1 cellular context compared by ENCODE assay signal in genomic region chr14:69101331-69101826, GRCh38.
TF ChIP-seq lines count a peak whose summit lies in the region.

No MANE protein-coding gene starts in this region.

TF ChIP-seq in K562, 482 proteins besides CTCF, POLR2A, EP300 and RAD21 (continued from another document and continues in another):
- TF ChIP-seq, protein P1, sequence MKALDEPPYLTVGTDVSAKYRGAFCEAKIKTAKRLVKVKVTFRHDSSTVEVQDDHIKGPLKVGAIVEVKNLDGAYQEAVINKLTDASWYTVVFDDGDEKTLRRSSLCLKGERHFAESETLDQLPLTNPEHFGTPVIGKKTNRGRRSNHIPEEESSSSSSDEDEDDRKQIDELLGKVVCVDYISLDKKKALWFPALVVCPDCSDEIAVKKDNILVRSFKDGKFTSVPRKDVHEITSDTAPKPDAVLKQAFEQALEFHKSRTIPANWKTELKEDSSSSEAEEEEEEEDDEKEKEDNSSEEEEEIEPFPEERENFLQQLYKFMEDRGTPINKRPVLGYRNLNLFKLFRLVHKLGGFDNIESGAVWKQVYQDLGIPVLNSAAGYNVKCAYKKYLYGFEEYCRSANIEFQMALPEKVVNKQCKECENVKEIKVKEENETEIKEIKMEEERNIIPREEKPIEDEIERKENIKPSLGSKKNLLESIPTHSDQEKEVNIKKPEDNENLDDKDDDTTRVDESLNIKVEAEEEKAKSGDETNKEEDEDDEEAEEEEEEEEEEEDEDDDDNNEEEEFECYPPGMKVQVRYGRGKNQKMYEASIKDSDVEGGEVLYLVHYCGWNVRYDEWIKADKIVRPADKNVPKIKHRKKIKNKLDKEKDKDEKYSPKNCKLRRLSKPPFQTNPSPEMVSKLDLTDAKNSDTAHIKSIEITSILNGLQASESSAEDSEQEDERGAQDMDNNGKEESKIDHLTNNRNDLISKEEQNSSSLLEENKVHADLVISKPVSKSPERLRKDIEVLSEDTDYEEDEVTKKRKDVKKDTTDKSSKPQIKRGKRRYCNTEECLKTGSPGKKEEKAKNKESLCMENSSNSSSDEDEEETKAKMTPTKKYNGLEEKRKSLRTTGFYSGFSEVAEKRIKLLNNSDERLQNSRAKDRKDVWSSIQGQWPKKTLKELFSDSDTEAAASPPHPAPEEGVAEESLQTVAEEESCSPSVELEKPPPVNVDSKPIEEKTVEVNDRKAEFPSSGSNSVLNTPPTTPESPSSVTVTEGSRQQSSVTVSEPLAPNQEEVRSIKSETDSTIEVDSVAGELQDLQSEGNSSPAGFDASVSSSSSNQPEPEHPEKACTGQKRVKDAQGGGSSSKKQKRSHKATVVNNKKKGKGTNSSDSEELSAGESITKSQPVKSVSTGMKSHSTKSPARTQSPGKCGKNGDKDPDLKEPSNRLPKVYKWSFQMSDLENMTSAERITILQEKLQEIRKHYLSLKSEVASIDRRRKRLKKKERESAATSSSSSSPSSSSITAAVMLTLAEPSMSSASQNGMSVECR (CRISPR knock-in tag; IDR thresholded peaks at IDR 0.05), result no peak
- no peak for TF ChIP-seq POLR2G (IDR thresholded peaks at IDR 0.05; ENCODE audit: low read depth, low read length)
- TF ChIP-seq IFI16 (CRISPR knock-in tag; IDR thresholded peaks at IDR 0.05), result no peak
- no peak for TF ChIP-seq MTF1 (CRISPR knock-in tag; IDR thresholded peaks at IDR 0.05; ENCODE audit: borderline replicate concordance)
- 0 out of 2 replicates have a peak, but pooled peaks have one; percentile 52 for TF ChIP-seq JUN (IDR thresholded peaks at IDR 0.05; ENCODE audit: borderline replicate concordance, low read depth, low read length)
- TF ChIP-seq JUN (CRISPR knock-in tag; IDR thresholded peaks at IDR 0.05; ENCODE audit: borderline replicate concordance), result no peak
- TF ChIP-seq, protein P2, sequence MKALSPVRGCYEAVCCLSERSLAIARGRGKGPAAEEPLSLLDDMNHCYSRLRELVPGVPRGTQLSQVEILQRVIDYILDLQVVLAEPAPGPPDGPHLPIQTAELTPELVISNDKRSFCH (CRISPR knock-in tag; IDR thresholded peaks at IDR 0.05), result no peak
- TF ChIP-seq, protein P2 (tag; IDR thresholded peaks at IDR 0.05), result no peak
- TF ChIP-seq BRD4 (IDR thresholded peaks at IDR 0.05), result no peak
- TF ChIP-seq, protein P3, sequence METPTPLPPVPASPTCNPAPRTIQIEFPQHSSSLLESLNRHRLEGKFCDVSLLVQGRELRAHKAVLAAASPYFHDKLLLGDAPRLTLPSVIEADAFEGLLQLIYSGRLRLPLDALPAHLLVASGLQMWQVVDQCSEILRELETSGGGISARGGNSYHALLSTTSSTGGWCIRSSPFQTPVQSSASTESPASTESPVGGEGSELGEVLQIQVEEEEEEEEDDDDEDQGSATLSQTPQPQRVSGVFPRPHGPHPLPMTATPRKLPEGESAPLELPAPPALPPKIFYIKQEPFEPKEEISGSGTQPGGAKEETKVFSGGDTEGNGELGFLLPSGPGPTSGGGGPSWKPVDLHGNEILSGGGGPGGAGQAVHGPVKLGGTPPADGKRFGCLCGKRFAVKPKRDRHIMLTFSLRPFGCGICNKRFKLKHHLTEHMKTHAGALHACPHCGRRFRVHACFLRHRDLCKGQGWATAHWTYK (CRISPR knock-in tag; IDR thresholded peaks at IDR 0.05), result no peak
- peak; percentile 41 to 52; a peak in 3 of 4 replicates for TF ChIP-seq KDM1A (IDR thresholded peaks at IDR 0.05)
- TF ChIP-seq MCM2 (IDR thresholded peaks at IDR 0.05; ENCODE audit: low read depth), result no peak
- TF ChIP-seq, protein P4, sequence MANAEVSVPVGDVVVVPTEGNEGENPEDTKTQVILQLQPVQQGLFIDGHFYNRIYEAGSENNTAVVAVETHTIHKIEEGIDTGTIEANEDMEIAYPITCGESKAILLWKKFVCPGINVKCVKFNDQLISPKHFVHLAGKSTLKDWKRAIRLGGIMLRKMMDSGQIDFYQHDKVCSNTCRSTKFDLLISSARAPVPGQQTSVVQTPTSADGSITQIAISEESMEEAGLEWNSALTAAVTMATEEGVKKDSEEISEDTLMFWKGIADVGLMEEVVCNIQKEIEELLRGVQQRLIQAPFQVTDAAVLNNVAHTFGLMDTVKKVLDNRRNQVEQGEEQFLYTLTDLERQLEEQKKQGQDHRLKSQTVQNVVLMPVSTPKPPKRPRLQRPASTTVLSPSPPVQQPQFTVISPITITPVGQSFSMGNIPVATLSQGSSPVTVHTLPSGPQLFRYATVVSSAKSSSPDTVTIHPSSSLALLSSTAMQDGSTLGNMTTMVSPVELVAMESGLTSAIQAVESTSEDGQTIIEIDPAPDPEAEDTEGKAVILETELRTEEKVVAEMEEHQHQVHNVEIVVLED (CRISPR knock-in tag; IDR thresholded peaks at IDR 0.05), result peak; percentile 22; the same call in 1 of the 2 replicates
- TF ChIP-seq, protein P5, sequence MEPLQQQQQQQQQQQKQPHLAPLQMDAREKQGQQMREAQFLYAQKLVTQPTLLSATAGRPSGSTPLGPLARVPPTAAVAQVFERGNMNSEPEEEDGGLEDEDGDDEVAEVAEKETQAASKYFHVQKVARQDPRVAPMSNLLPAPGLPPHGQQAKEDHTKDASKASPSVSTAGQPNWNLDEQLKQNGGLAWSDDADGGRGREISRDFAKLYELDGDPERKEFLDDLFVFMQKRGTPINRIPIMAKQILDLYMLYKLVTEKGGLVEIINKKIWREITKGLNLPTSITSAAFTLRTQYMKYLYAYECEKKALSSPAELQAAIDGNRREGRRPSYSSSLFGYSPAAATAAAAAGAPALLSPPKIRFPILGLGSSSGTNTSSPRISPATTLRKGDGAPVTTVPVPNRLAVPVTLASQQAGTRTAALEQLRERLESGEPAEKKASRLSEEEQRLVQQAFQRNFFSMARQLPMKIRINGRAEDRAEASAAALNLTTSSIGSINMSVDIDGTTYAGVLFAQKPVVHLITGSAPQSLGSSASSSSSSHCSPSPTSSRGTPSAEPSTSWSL (CRISPR knock-in tag; IDR thresholded peaks at IDR 0.05; ENCODE audit: borderline replicate concordance), result no peak
- no peak for TF ChIP-seq TFAM (CRISPR knock-in tag; conservative IDR thresholded peaks at IDR 0.05)
- no peak for TF ChIP-seq BRCA1 (IDR thresholded peaks at IDR 0.05)
- no peak for TF ChIP-seq BRCA1 (CRISPR knock-in tag; IDR thresholded peaks at IDR 0.05)
- no peak for TF ChIP-seq TOE1 (IDR thresholded peaks at IDR 0.05; ENCODE audit: borderline replicate concordance)
- TF ChIP-seq TOE1 (CRISPR knock-in tag; IDR thresholded peaks at IDR 0.05; ENCODE audit: borderline replicate concordance, low read depth), result no peak
- TF ChIP-seq MEF2A (IDR thresholded peaks at IDR 0.05; ENCODE audit: control insufficient read depth, low read depth, low read length), result no peak
- TF ChIP-seq KLF13 (tag; IDR thresholded peaks at IDR 0.05; ENCODE audit: borderline replicate concordance, low read depth), result no peak
- no peak for TF ChIP-seq GABPB2 (CRISPR knock-in tag; conservative IDR thresholded peaks at IDR 0.05)
- TF ChIP-seq ZNF316 (IDR thresholded peaks at IDR 0.05), result 0 out of 2 replicates have a peak, but pooled peaks have one; percentile 4
- TF ChIP-seq CEBPB (tag; IDR thresholded peaks at IDR 0.05), result peak; percentile 84
- TF ChIP-seq ELF2 (CRISPR knock-in tag; IDR thresholded peaks at IDR 0.05), result no peak
- no peak for TF ChIP-seq ZNF165 (CRISPR knock-in tag; IDR thresholded peaks at IDR 0.05; ENCODE audit: borderline replicate concordance)
- TF ChIP-seq ZNF77 (CRISPR knock-in tag; IDR thresholded peaks at IDR 0.05), result no peak
- TF ChIP-seq, protein P6, sequence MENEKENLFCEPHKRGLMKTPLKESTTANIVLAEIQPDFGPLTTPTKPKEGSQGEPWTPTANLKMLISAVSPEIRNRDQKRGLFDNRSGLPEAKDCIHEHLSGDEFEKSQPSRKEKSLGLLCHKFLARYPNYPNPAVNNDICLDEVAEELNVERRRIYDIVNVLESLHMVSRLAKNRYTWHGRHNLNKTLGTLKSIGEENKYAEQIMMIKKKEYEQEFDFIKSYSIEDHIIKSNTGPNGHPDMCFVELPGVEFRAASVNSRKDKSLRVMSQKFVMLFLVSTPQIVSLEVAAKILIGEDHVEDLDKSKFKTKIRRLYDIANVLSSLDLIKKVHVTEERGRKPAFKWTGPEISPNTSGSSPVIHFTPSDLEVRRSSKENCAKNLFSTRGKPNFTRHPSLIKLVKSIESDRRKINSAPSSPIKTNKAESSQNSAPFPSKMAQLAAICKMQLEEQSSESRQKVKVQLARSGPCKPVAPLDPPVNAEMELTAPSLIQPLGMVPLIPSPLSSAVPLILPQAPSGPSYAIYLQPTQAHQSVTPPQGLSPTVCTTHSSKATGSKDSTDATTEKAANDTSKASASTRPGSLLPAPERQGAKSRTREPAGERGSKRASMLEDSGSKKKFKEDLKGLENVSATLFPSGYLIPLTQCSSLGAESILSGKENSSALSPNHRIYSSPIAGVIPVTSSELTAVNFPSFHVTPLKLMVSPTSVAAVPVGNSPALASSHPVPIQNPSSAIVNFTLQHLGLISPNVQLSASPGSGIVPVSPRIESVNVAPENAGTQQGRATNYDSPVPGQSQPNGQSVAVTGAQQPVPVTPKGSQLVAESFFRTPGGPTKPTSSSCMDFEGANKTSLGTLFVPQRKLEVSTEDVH (IDR thresholded peaks at IDR 0.05; ENCODE audit: low read depth, partially characterized antibody), result peak; percentile 63
- TF ChIP-seq, protein P7, sequence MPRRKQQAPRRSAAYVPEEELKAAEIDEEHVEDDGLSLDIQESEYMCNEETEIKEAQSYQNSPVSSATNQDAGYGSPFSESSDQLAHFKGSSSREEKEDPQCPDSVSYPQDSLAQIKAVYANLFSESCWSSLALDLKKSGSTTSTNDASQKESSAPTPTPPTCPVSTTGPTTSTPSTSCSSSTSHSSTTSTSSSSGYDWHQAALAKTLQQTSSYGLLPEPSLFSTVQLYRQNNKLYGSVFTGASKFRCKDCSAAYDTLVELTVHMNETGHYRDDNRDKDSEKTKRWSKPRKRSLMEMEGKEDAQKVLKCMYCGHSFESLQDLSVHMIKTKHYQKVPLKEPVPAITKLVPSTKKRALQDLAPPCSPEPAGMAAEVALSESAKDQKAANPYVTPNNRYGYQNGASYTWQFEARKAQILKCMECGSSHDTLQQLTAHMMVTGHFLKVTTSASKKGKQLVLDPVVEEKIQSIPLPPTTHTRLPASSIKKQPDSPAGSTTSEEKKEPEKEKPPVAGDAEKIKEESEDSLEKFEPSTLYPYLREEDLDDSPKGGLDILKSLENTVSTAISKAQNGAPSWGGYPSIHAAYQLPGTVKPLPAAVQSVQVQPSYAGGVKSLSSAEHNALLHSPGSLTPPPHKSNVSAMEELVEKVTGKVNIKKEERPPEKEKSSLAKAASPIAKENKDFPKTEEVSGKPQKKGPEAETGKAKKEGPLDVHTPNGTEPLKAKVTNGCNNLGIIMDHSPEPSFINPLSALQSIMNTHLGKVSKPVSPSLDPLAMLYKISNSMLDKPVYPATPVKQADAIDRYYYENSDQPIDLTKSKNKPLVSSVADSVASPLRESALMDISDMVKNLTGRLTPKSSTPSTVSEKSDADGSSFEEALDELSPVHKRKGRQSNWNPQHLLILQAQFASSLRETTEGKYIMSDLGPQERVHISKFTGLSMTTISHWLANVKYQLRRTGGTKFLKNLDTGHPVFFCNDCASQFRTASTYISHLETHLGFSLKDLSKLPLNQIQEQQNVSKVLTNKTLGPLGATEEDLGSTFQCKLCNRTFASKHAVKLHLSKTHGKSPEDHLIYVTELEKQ (CRISPR knock-in tag; IDR thresholded peaks at IDR 0.05), result no peak
- TF ChIP-seq, protein P8, sequence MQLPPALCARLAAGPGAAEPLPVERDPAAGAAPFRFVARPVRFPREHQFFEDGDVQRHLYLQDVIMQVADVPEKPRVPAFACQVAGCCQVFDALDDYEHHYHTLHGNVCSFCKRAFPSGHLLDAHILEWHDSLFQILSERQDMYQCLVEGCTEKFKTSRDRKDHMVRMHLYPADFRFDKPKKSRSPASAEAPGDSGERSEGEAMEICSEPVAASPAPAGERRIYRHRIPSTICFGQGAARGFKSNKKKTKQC (CRISPR knock-in tag; IDR thresholded peaks at IDR 0.05), result no peak
- no peak for TF ChIP-seq ZNF431 (CRISPR knock-in tag; IDR thresholded peaks at IDR 0.05)
- peak; percentile 79 for TF ChIP-seq ELF1 (tag; IDR thresholded peaks at IDR 0.05)
- TF ChIP-seq NONO (IDR thresholded peaks at IDR 0.05; ENCODE audit: low read depth in 2 of 2, low read length in 1 of 2), result no peak
- TF ChIP-seq, protein P9, sequence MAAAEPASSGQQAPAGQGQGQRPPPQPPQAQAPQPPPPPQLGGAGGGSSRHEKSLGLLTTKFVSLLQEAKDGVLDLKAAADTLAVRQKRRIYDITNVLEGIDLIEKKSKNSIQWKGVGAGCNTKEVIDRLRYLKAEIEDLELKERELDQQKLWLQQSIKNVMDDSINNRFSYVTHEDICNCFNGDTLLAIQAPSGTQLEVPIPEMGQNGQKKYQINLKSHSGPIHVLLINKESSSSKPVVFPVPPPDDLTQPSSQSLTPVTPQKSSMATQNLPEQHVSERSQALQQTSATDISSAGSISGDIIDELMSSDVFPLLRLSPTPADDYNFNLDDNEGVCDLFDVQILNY (CRISPR knock-in tag; IDR thresholded peaks at IDR 0.05), result no peak
- peak; percentile 64 to 79 for TF ChIP-seq TRIM24 (IDR thresholded peaks at IDR 0.05)
- no peak for TF ChIP-seq THRAP3 (IDR thresholded peaks at IDR 0.05; ENCODE audit: borderline replicate concordance)
- no peak for TF ChIP-seq SMARCA5 (IDR thresholded peaks at IDR 0.05)
- TF ChIP-seq, protein P10, sequence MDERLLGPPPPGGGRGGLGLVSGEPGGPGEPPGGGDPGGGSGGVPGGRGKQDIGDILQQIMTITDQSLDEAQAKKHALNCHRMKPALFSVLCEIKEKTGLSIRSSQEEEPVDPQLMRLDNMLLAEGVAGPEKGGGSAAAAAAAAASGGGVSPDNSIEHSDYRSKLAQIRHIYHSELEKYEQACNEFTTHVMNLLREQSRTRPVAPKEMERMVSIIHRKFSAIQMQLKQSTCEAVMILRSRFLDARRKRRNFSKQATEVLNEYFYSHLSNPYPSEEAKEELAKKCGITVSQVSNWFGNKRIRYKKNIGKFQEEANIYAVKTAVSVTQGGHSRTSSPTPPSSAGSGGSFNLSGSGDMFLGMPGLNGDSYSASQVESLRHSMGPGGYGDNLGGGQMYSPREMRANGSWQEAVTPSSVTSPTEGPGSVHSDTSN (CRISPR knock-in tag; IDR thresholded peaks at IDR 0.05; ENCODE audit: low read depth), result no peak
- TF ChIP-seq, protein P10 (tag; conservative IDR thresholded peaks at IDR 0.05; ENCODE audit: low read depth), result no peak; the same call in 1 of the 2 replicates
- no peak for TF ChIP-seq TAF1 (IDR thresholded peaks at IDR 0.05; ENCODE audit: control insufficient read depth, extremely low read depth, insufficient read depth, low read length, severe bottlenecking)
